Comparison of ENCODE assay signal across 24 cellular contexts in genomic region chr15:43219929-43220886, GRCh38. TPM values are rescaled to one million over a fixed set of nuclear protein-coding genes. Genes with fewer than 3 reads are reported as not detected.
"Had no signal": no experiment of that assay in that cellular context is flagged by ENCODE, and none has a peak within 500 bp of the region (broad histone marks: within the 10 kb centered on the region; RNA-seq: fewer than 3 reads in every experiment).

No MANE protein-coding gene starts in this region.

- H3K27me3 ChIP-seq: ovary, right lobe of liver had no signal

- H3K4me3 ChIP-seq: left ventricle myocardium inferior, ovary, right lobe of liver had no signal

- H3K4me1 ChIP-seq: right lobe of liver had no signal

- ATAC-seq: activated T-cell treated with anti-CD3 and anti-CD28 coated beads, Interleukin-2, amount 50 U/mL, for 72 hours; SK-N-SH treated with all-trans-retinoic acid at 6 μM for 48 hours; stimulated activated naive CD8-positive, alpha-beta T cell treated with anti-CD3 and anti-CD28 coated beads, Interleukin-15, amount 100 ng/mL, for 72 hours had no signal

- H3K9me3 ChIP-seq: left ventricle myocardium inferior, ovary, right lobe of liver had no signal

- H3K36me3 ChIP-seq: left ventricle myocardium inferior, ovary, right lobe of liver, WERI-Rb-1 had no signal

- FAIRE-seq: small intestine had no signal

- DNase-seq: activated CD4-positive, alpha-beta T cell treated with anti-CD3 and anti-CD28 coated beads for 1 hour; activated CD4-positive, alpha-beta T cell treated with anti-CD3 and anti-CD28 coated beads, Interleukin-2, amount 50 U/mL, for 4 hours; activated gamma-delta T cell; activated T-cell treated with anti-CD3 and anti-CD28 coated beads, Interleukin-2, amount 50 U/mL, for 72 hours; amygdala; hypothalamus; left ventricle myocardium inferior; ovary; right lobe of liver; small intestine; stimulated activated CD4-positive, alpha-beta T cell treated with anti-CD3 and anti-CD28 coated beads, Interleukin-15, amount 100 ng/mL, for 24 hours; stimulated activated CD4-positive, alpha-beta T cell treated with anti-CD3 and anti-CD28 coated beads, Interleukin-2, amount 100 ng/mL, for 48 hours; stimulated activated naive CD8-positive, alpha-beta T cell treated with anti-CD3 and anti-CD28 coated beads, Interleukin-15, amount 100 ng/mL, for 72 hours; T-helper 1 cell; trophoblast cell; WERI-Rb-1 had no signal

- H3K27ac ChIP-seq: left ventricle myocardium inferior, ovary, right lobe of liver, WERI-Rb-1 had no signal

RNA-seq across cellular contexts. Expression of gene EPB42, which starts 0.6 kb away (rescaled TPM):
- total RNA-seq: activated CD8-positive, alpha-beta memory T cell treated with anti-CD3 and anti-CD28 coated beads for 36 hours; activated T-cell treated with anti-CD3 and anti-CD28 coated beads, Interleukin-2, amount 50 U/mL, for 72 hours; dermis microvascular lymphatic vessel endothelial cell; fibroblast of lung; kidney epithelial cell; left ventricle myocardium inferior had no signal
- polyA plus RNA-seq: fibroblast of lung, ovary, small intestine had no signal

RNA-seq across cellular contexts. Expression of gene TGM5, which starts 46.5 kb away (rescaled TPM):
- total RNA-seq: activated CD8-positive, alpha-beta memory T cell treated with anti-CD3 and anti-CD28 coated beads for 36 hours; activated T-cell treated with anti-CD3 and anti-CD28 coated beads, Interleukin-2, amount 50 U/mL, for 72 hours; cardiac septum; dermis microvascular lymphatic vessel endothelial cell; kidney epithelial cell; left ventricle myocardium inferior; mononuclear cell; ovary; right lobe of liver; temporal lobe had no signal
- polyA plus RNA-seq: ovary had no signal
